Comparison of ENCODE assay signal across 8 cellular contexts in the genomic region with DNA sequence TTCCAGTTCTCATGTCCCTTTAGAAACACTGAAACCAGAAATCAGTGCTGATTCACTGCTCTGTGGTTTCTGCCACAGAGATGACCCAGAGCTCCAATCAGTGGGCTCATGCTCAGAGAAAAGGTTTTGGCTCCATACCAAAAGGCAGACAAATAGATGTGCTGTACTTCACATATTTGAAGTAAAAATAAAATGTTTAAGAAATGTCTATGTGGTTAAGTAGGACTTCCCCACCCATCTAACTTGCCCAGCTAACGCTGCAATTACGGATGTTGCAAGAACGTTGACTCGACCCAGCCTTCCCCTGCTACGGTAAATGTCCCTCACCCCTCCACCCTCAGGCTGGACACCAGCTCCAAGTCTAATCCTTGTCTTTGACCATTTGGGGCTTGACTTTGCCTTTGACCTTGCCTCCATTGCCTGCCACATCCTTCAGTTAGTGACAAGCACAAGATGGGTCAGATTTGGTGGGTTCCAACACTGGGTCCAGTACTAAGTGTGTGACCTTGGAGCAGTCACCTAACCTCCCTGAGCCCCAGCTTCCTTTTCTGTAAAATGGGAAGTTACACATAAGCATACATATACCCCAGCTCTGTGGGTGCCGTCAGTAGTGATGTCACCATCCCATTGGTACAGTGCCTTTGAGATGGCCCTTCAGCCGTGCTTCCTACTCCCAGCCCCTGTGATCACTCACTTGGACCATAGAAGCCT.
DNase-seq lines count a peak whose midpoint lies in the region; ATAC-seq and TF ChIP-seq lines count a peak whose summit lies in the region.

No MANE protein-coding gene starts in this region.

- H2AK5ac ChIP-seq in mesenchymal stem cell (ENCODE audit: low read length, severe bottlenecking) = peak overlapping the region; percentile 58

- no peak for ATAC-seq in HG03280 (IDR thresholded peaks at IDR 0.05; ENCODE audit: unreplicated experiment)

- H4K8ac ChIP-seq in mesenchymal stem cell (ENCODE audit: low read length) = peak overlapping the region; percentile 53

- peaks cover 0 to 10% of the 10 kb centered on the region in 2 experiments for H3K36me3 ChIP-seq in mesenchymal stem cell (ENCODE audit: control insufficient read depth in 1 of 2, insufficient read depth in 2 of 2, low read depth in 1 of 2, low read length in 2 of 2)

- peak overlapping the region in 1 of 2 experiments; percentile 54 for H3K4ac ChIP-seq in mesenchymal stem cell (ENCODE audit: low read depth in 1 of 2, low read length in 2 of 2)

- H3K9me3 Mint-ChIP-seq in activated T-helper 1 cell treated with anti-CD3 and anti-CD28 coated beads, Interleukin-12 subunit alpha, Interleukin-12 subunit beta, Interleukin-2, Interleukin-4 antibody, amounts not matched to agents 30 ng/mL and 10 ng/mL and 1 ng/mL, durations not matched to agents 14 hours and 24 hours and 36 hours = no peaks in the 10 kb centered on the region
- no peaks in the 10 kb centered on the region for H3K9me3 Mint-ChIP-seq in activated CD4-positive, alpha-beta T cell treated with anti-CD3 and anti-CD28 coated beads, Interleukin-2, amount 10 ng/mL, durations not matched to agents 7 days and 5 days

- H3K4me3 ChIP-seq in AG09309 (ENCODE audit: control insufficient read depth, low read depth, low read length) (no peak overlapping the region), choroid plexus epithelial cell (ENCODE audit: low read depth, low read length) (no peak overlapping the region), mesenchymal stem cell (ENCODE audit: insufficient read depth in 1 of 2, low read depth in 1 of 2, low read length in 2 of 2) (peak overlapping the region in 1 of 2 experiments; percentile 1)

- no peak overlapping the region for H3K4me3 Mint-ChIP-seq in activated T-helper 1 cell treated with anti-CD3 and anti-CD28 coated beads, Interleukin-12 subunit alpha, Interleukin-12 subunit beta, Interleukin-2, Interleukin-4 antibody, amounts not matched to agents 30 ng/mL and 10 ng/mL and 1 ng/mL, durations not matched to agents 14 hours and 24 hours and 36 hours
- no peak overlapping the region for H3K4me3 Mint-ChIP-seq in activated CD4-positive, alpha-beta T cell treated with anti-CD3 and anti-CD28 coated beads, Interleukin-2, amount 10 ng/mL, durations not matched to agents 7 days and 5 days

- intact Hi-C loops in activated T-helper 1 cell treated with anti-CD3 and anti-CD28 coated beads, Interleukin-12 subunit alpha, Interleukin-12 subunit beta, Interleukin-2, Interleukin-4 antibody, amounts not matched to agents 30 ng/mL and 10 ng/mL and 1 ng/mL, durations not matched to agents 14 hours and 24 hours and 36 hours (cut with micrococcal nuclease) = loop anchor here (5.0 kb wide), 1 partner anchor 95 kb away; the partner anchor contains the start of gene CHST15

- H3K27me3 ChIP-seq in mesenchymal stem cell (ENCODE audit: control insufficient read depth in 1 of 2, insufficient read depth in 1 of 2, low read length in 2 of 2) = peaks cover 9 to 10% of the 10 kb centered on the region in 2 experiments

- H2BK120ac ChIP-seq in mesenchymal stem cell (ENCODE audit: low read depth, low read length) = no peak overlapping the region

- H2BK15ac ChIP-seq in mesenchymal stem cell (ENCODE audit: low read depth, poor library complexity, severe bottlenecking) = no peak overlapping the region

- no peak overlapping the region for H3K14ac ChIP-seq in mesenchymal stem cell (ENCODE audit: low read length in 2 of 2)

- POLR2A ChIA-PET in activated CD4-positive, alpha-beta T cell treated with anti-CD3 and anti-CD28 coated beads, Interleukin-2, amount 10 ng/mL, durations not matched to agents 7 days and 5 days (lab: Charles Lee) = no interaction called here

- H3K23ac ChIP-seq in mesenchymal stem cell (ENCODE audit: low read length in 2 of 2) = no peak overlapping the region

- TF ChIP-seq CTCF in AG09309 (IDR thresholded peaks at IDR 0.05; ENCODE audit: control insufficient read depth, insufficient read depth, low read depth, low read length, missing control alignments) (no peak), choroid plexus epithelial cell (conservative IDR thresholded peaks at IDR 0.05; ENCODE audit: low read depth, low read length) (no peak)

- H3K4me1 ChIP-seq in mesenchymal stem cell (ENCODE audit: control insufficient read depth, insufficient read depth, low read depth, low read length) = peaks cover 29% of the 10 kb centered on the region

- DNase-seq in AG09309 (ENCODE audit: low read depth) (peak; percentile 99), LHCN-M2 (ENCODE audit: low read depth) (peak; percentile 99), choroid plexus epithelial cell (ENCODE audit: low read depth) (peak; percentile 97), mesenchymal stem cell (peak; percentile 95), HT-29 (ENCODE audit: low spot score) (no peak)
- DNase-seq in activated T-helper 1 cell treated with anti-CD3 and anti-CD28 coated beads, Interleukin-12 subunit alpha, Interleukin-12 subunit beta, Interleukin-2, Interleukin-4 antibody, amounts not matched to agents 30 ng/mL and 10 ng/mL and 1 ng/mL, durations not matched to agents 14 hours and 24 hours and 36 hours (ENCODE audit: low spot score) = no peak
- DNase-seq in activated CD4-positive, alpha-beta T cell treated with anti-CD3 and anti-CD28 coated beads, Interleukin-2, amount 10 ng/mL, durations not matched to agents 7 days and 5 days = no peak

- CTCF ChIA-PET in activated CD4-positive, alpha-beta T cell treated with anti-CD3 and anti-CD28 coated beads, Interleukin-2, amount 10 ng/mL, durations not matched to agents 7 days and 5 days (lab: Charles Lee) = interaction anchor here (1.0 to 5.9 kb wide), 3 partner anchors 225 to 406 kb away, joined by 3 to 71 read pairs (median 6); no protein-coding TSS in a partner anchor

- H3K27ac ChIP-seq in mesenchymal stem cell (ENCODE audit: low read length, poor library complexity, severe bottlenecking) = peak overlapping the region; percentile 80

- no peak overlapping the region for H3K27ac Mint-ChIP-seq in activated T-helper 1 cell treated with anti-CD3 and anti-CD28 coated beads, Interleukin-12 subunit alpha, Interleukin-12 subunit beta, Interleukin-2, Interleukin-4 antibody, amounts not matched to agents 30 ng/mL and 10 ng/mL and 1 ng/mL, durations not matched to agents 14 hours and 24 hours and 36 hours
- no peak overlapping the region for H3K27ac Mint-ChIP-seq in activated CD4-positive, alpha-beta T cell treated with anti-CD3 and anti-CD28 coated beads, Interleukin-2, amount 10 ng/mL, durations not matched to agents 7 days and 5 days

- no peaks in the 10 kb centered on the region for H3K9me3 ChIP-seq in mesenchymal stem cell (ENCODE audit: control insufficient read depth, low read length)

- peak overlapping the region; percentile 68 for H3K9ac ChIP-seq in mesenchymal stem cell (ENCODE audit: low read length)

- peak overlapping the region; percentile 0 to 29 for H2BK12ac ChIP-seq in mesenchymal stem cell (ENCODE audit: low read length in 2 of 2)

- peaks cover 6% of the 10 kb centered on the region for H3K79me1 ChIP-seq in mesenchymal stem cell (replicated peaks; ENCODE audit: low read length, poor library complexity, severe bottlenecking)

- H3K4me1 Mint-ChIP-seq in activated T-helper 1 cell treated with anti-CD3 and anti-CD28 coated beads, Interleukin-12 subunit alpha, Interleukin-12 subunit beta, Interleukin-2, Interleukin-4 antibody, amounts not matched to agents 30 ng/mL and 10 ng/mL and 1 ng/mL, durations not matched to agents 14 hours and 24 hours and 36 hours (ENCODE audit: low read depth) = peaks cover 12% of the 10 kb centered on the region
- H3K4me1 Mint-ChIP-seq in activated CD4-positive, alpha-beta T cell treated with anti-CD3 and anti-CD28 coated beads, Interleukin-2, amount 10 ng/mL, durations not matched to agents 7 days and 5 days = peaks cover 9% of the 10 kb centered on the region

- no peak overlapping the region for H2AFZ ChIP-seq in mesenchymal stem cell (ENCODE audit: low read depth, low read length)

- no peak overlapping the region for H4K91ac ChIP-seq in mesenchymal stem cell (ENCODE audit: low read length)

- no peak overlapping the region for H2BK5ac ChIP-seq in mesenchymal stem cell (ENCODE audit: low read depth, low read length, poor library complexity, severe bottlenecking)

- WGBS in mesenchymal stem cell = 42% methylated on average over 7 of the region's 7 CpGs

- H3K18ac ChIP-seq in mesenchymal stem cell (ENCODE audit: low read depth in 1 of 2, low read length in 2 of 2) = peak overlapping the region in 1 of 2 experiments; percentile 70

- peaks cover 28% of the 10 kb centered on the region for H3K27me3 Mint-ChIP-seq in activated T-helper 1 cell treated with anti-CD3 and anti-CD28 coated beads, Interleukin-12 subunit alpha, Interleukin-12 subunit beta, Interleukin-2, Interleukin-4 antibody, amounts not matched to agents 30 ng/mL and 10 ng/mL and 1 ng/mL, durations not matched to agents 14 hours and 24 hours and 36 hours (ENCODE audit: insufficient read depth)
- H3K27me3 Mint-ChIP-seq in activated CD4-positive, alpha-beta T cell treated with anti-CD3 and anti-CD28 coated beads, Interleukin-2, amount 10 ng/mL, durations not matched to agents 7 days and 5 days = peaks cover 31% of the 10 kb centered on the region

- H3K4me2 ChIP-seq in mesenchymal stem cell (ENCODE audit: low read length, poor library complexity, severe bottlenecking) = no peak overlapping the region

- H3K36me3 Mint-ChIP-seq in activated T-helper 1 cell treated with anti-CD3 and anti-CD28 coated beads, Interleukin-12 subunit alpha, Interleukin-12 subunit beta, Interleukin-2, Interleukin-4 antibody, amounts not matched to agents 30 ng/mL and 10 ng/mL and 1 ng/mL, durations not matched to agents 14 hours and 24 hours and 36 hours (ENCODE audit: low read depth) = no peaks in the 10 kb centered on the region
- no peaks in the 10 kb centered on the region for H3K36me3 Mint-ChIP-seq in activated CD4-positive, alpha-beta T cell treated with anti-CD3 and anti-CD28 coated beads, Interleukin-2, amount 10 ng/mL, durations not matched to agents 7 days and 5 days (ENCODE audit: low read depth)

Comparison
In these comparisons a context has a peak if more than half of its experiments do, and no peak if none do; other contexts are left out.
1. DNase-seq: peak in AG09309 (single experiment), LHCN-M2 (single experiment), choroid plexus epithelial cell (single experiment) and mesenchymal stem cell (single experiment); none in HT-29 (single experiment), activated T-helper 1 cell treated with anti-CD3 and anti-CD28 coated beads, Interleukin-12 subunit alpha, Interleukin-12 subunit beta, Interleukin-2, Interleukin-4 antibody, amounts not matched to agents 30 ng/mL and 10 ng/mL and 1 ng/mL, durations not matched to agents 14 hours and 24 hours and 36 hours (single experiment) and activated CD4-positive, alpha-beta T cell treated with anti-CD3 and anti-CD28 coated beads, Interleukin-2, amount 10 ng/mL, durations not matched to agents 7 days and 5 days (single experiment).